In the genomic region with DNA sequence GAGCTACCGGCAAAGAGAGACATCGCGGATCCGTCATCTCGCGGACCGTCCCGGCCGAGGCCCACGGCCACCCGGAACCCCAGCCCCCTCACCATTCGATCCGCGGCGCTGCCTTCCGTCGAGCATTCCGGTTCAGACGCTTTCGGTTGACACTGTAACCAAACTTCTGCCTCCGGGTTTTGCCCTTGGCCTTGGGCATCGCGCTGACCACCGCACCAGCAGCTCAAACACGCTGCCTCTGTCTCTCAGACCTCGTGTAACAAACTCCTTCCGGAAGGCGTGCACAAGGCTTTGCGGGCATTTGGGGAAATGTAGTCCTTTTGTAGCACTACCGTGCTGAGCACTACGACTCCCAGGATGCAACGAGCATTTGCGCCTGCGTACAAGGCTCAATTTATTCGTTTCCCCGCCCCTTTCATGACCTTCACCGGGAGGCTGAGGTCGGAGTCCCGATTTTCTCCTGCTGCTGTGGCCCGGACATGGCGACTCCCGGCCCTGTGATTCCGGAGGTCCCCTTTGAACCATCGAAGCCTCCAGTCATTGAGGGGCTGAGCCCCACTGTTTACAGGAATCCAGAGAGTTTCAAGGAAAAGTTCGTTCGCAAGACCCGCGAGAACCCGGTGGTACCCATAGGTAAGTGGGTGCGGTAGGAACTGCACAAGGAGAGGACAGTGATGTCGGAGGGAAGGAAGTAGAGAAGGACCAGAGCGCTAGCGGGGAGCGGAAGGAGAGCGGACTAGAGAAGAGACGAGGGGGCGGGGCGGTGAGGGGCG, we compare ENCODE assay signal across 9 cellular contexts.
DNase-seq lines count a peak whose midpoint lies in the region; ATAC-seq, FAIRE-seq and TF ChIP-seq lines count a peak whose summit lies in the region.
"Had no signal": no experiment of that assay in that cellular context is flagged by ENCODE, and none has a peak within 500 bp of the region (broad histone marks: within the 10 kb centered on the region; RNA-seq: fewer than 3 reads in every experiment).

A gene with protein sequence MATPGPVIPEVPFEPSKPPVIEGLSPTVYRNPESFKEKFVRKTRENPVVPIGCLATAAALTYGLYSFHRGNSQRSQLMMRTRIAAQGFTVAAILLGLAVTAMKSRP (plus strand): TSS at position 411 of the 773 bp plus-strand sequence. CDS start 69 bp downstream, at position 480.
A gene with protein sequence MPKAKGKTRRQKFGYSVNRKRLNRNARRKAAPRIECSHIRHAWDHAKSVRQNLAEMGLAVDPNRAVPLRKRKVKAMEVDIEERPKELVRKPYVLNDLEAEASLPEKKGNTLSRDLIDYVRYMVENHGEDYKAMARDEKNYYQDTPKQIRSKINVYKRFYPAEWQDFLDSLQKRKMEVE (minus strand): TSS at position 258 of the 773 bp plus-strand sequence. CDS start 59 bp downstream, at position 199.

- peak; percentile 95 for DNase-seq in AG09309 (ENCODE audit: low read depth)
- DNase-seq in NCI-H446 (lab: John Stamatoyannopoulos, UW) = peak; percentile 95 to 97
- peak; percentile 99 for DNase-seq in activated CD4-positive, CD25-positive, alpha-beta regulatory T cell treated with anti-CD3 and anti-CD28 coated beads, Interleukin-2, amount 50 U/mL, for 16 hours (ENCODE audit: low read depth, low spot score)
- DNase-seq in central memory CD8-positive, alpha-beta T cell (ENCODE audit: low spot score in 2 of 2) = peak; percentile 94 to 98
- DNase-seq in stimulated activated CD4-positive, alpha-beta T cell treated with anti-CD3 and anti-CD28 coated beads, Interleukin-12 subunit alpha, Interleukin-12 subunit beta, amount 100 ng/mL, for 4 hours = peak; percentile 99

- peak within 1 kb of the TSS; percentile 85 for H3K4me3 Mint-ChIP-seq in central memory CD8-positive, alpha-beta T cell

- peaks cover 31% of the 10 kb centered on the region for H3K36me3 Mint-ChIP-seq in central memory CD8-positive, alpha-beta T cell (ENCODE audit: insufficient read depth)

- H3K4me3 ChIP-seq in AG09309 (ENCODE audit: control insufficient read depth, low read depth, low read length) = peak within 1 kb of the TSS; percentile 97

- no peak for TF ChIP-seq CTCF in AG09309 (IDR thresholded peaks at IDR 0.05; ENCODE audit: control insufficient read depth, insufficient read depth, low read depth, low read length, missing control alignments)

- no peaks in the 10 kb centered on the region for H3K27me3 Mint-ChIP-seq in central memory CD8-positive, alpha-beta T cell

- ATAC-seq in GM19025 (IDR thresholded peaks at IDR 0.05; ENCODE audit: low read depth, unreplicated experiment) (peak; percentile 87), HG03342 (IDR thresholded peaks at IDR 0.05; ENCODE audit: unreplicated experiment) (peak; percentile 82)
- ATAC-seq in central memory CD8-positive, alpha-beta T cell (replicated peaks; ENCODE audit: extremely low read depth, poor library complexity, severe bottlenecking) = peak; percentile 89

- FAIRE-seq in islet of Langerhans (lab: Jason Lieb, UNC) = peak; percentile 95
- FAIRE-seq: colon had no signal

- H3K4me1 Mint-ChIP-seq in central memory CD8-positive, alpha-beta T cell = peaks cover 39% of the 10 kb centered on the region

- no peaks in the 10 kb centered on the region for H3K9me3 Mint-ChIP-seq in central memory CD8-positive, alpha-beta T cell

- H3K27ac Mint-ChIP-seq in central memory CD8-positive, alpha-beta T cell (ENCODE audit: low read depth) = peak within 1 kb of the TSS; percentile 95

Comparison
In these comparisons a context has a peak if more than half of its experiments do, and no peak if none do; other contexts are left out.
1. Peak in every context shown above with its lines: DNase-seq, ATAC-seq and H3K4me3 ChIP-seq.